25 cellular contexts compared by ENCODE assay signal in genomic region chr5:142311725-142312124, GRCh38. TPM values are rescaled to one million over a fixed set of nuclear protein-coding genes. Genes with fewer than 3 reads are reported as not detected.
"Had no signal": no experiment of that assay in that cellular context is flagged by ENCODE, and none has a peak within 500 bp of the region (broad histone marks: within the 10 kb centered on the region; RNA-seq: fewer than 3 reads in every experiment).

No MANE protein-coding gene starts in this region.

- H3K4me3 Mint-ChIP-seq: activated B cell treated with CpG ODN at 0.5 μM for 24 hours; activated CD4-positive, alpha-beta T cell treated with anti-CD3 and anti-CD28 coated beads, Interleukin-2, amount 10 ng/mL, durations not matched to agents 24 days and 14 days; activated CD8-positive, alpha-beta memory T cell treated with anti-CD3 and anti-CD28 coated beads, Interleukin-2, amount 10 ng/mL, durations not matched to agents 7 days and 5 days; activated naive CD4-positive, alpha-beta T cell treated with anti-CD3 and anti-CD28 coated beads, Interleukin-2, amount 50 U/mL, for 24 hours; activated T-cell treated with anti-CD3 and anti-CD28 coated beads, Interleukin-2, amount 50 U/mL, for 24 hours; activated T-helper 1 cell treated with anti-CD3 and anti-CD28 coated beads, Interleukin-12 subunit alpha, Interleukin-12 subunit beta, Interleukin-2, Interleukin-4 antibody, amounts not matched to agents 30 ng/mL and 10 ng/mL and 1 ng/mL, durations not matched to agents 14 hours and 24 hours and 36 hours; central memory CD8-positive, alpha-beta T cell; T-helper 17 cell had no signal

- H3K4me3 ChIP-seq: ascending aorta, body of pancreas, Peyer's patch had no signal

- H3K4me1 ChIP-seq: body of pancreas had no signal

- H3K36me3 Mint-ChIP-seq: activated CD8-positive, alpha-beta memory T cell treated with anti-CD3 and anti-CD28 coated beads, Interleukin-2, amount 10 ng/mL, durations not matched to agents 7 days and 5 days; activated naive CD4-positive, alpha-beta T cell treated with anti-CD3 and anti-CD28 coated beads, Interleukin-2, amount 50 U/mL, for 24 hours had no signal

- H3K4me1 Mint-ChIP-seq: central memory CD8-positive, alpha-beta T cell had no signal

- DNase-seq: activated B cell treated with CpG ODN at 0.5 μM for 24 hours; activated CD4-positive, alpha-beta T cell treated with anti-CD3 and anti-CD28 coated beads for 1 hour; activated CD4-positive, alpha-beta T cell treated with anti-CD3 and anti-CD28 coated beads, Interleukin-2, amount 10 ng/mL, durations not matched to agents 24 days and 14 days; activated CD4-positive, alpha-beta T cell treated with anti-CD3 and anti-CD28 coated beads, Interleukin-2, amount 50 U/mL, for 48 hours; activated CD8-positive, alpha-beta memory T cell treated with anti-CD3 and anti-CD28 coated beads, Interleukin-2, amount 10 ng/mL, durations not matched to agents 7 days and 5 days; activated effector memory CD4-positive, alpha-beta T cell treated with Interleukin-2 at 50 U/mL for 16 hours; activated naive CD4-positive, alpha-beta T cell; activated T-cell treated with anti-CD3 and anti-CD28 coated beads, Interleukin-2, amount 50 U/mL, for 24 hours; amniotic stem cell; body of pancreas; MM.1S; NCI-H1105 treated with DMSO at 0.1 percent for 48 hours; NCI-H1436 treated with DMSO at 0.1 percent for 48 hours; NCI-H187; NCI-H2081; NCI-H446; NCI-H524; Peyer's patch; SHP77 treated with DMSO at 0.1 percent for 48 hours; T-helper 17 cell; T-helper 9 cell had no signal

- H3K27ac ChIP-seq: ascending aorta, body of pancreas, Peyer's patch had no signal

- H3K9me3 Mint-ChIP-seq: activated B cell treated with CpG ODN at 0.5 μM for 24 hours; activated CD4-positive, alpha-beta T cell treated with anti-CD3 and anti-CD28 coated beads, Interleukin-2, amount 10 ng/mL, durations not matched to agents 24 days and 14 days; activated naive CD4-positive, alpha-beta T cell treated with anti-CD3 and anti-CD28 coated beads, Interleukin-2, amount 50 U/mL, for 24 hours; activated T-cell treated with anti-CD3 and anti-CD28 coated beads, Interleukin-2, amount 50 U/mL, for 24 hours; activated T-helper 1 cell treated with anti-CD3 and anti-CD28 coated beads, Interleukin-12 subunit alpha, Interleukin-12 subunit beta, Interleukin-2, Interleukin-4 antibody, amounts not matched to agents 30 ng/mL and 10 ng/mL and 1 ng/mL, durations not matched to agents 14 hours and 24 hours and 36 hours; central memory CD8-positive, alpha-beta T cell had no signal

- H3K27ac Mint-ChIP-seq: activated B cell treated with CpG ODN at 0.5 μM for 24 hours; activated CD4-positive, alpha-beta T cell treated with anti-CD3 and anti-CD28 coated beads, Interleukin-2, amount 10 ng/mL, durations not matched to agents 24 days and 14 days; activated CD8-positive, alpha-beta memory T cell treated with anti-CD3 and anti-CD28 coated beads, Interleukin-2, amount 10 ng/mL, durations not matched to agents 7 days and 5 days; activated naive CD4-positive, alpha-beta T cell treated with anti-CD3 and anti-CD28 coated beads, Interleukin-2, amount 50 U/mL, for 24 hours; activated T-cell treated with anti-CD3 and anti-CD28 coated beads, Interleukin-2, amount 50 U/mL, for 24 hours; activated T-helper 1 cell treated with anti-CD3 and anti-CD28 coated beads, Interleukin-12 subunit alpha, Interleukin-12 subunit beta, Interleukin-2, Interleukin-4 antibody, amounts not matched to agents 30 ng/mL and 10 ng/mL and 1 ng/mL, durations not matched to agents 14 hours and 24 hours and 36 hours; T-helper 17 cell had no signal

- H3K27me3 ChIP-seq: ascending aorta, body of pancreas, Peyer's patch had no signal

- H3K27me3 Mint-ChIP-seq: activated CD4-positive, alpha-beta T cell treated with anti-CD3 and anti-CD28 coated beads, Interleukin-2, amount 10 ng/mL, durations not matched to agents 24 days and 14 days; activated naive CD4-positive, alpha-beta T cell treated with anti-CD3 and anti-CD28 coated beads, Interleukin-2, amount 50 U/mL, for 24 hours; activated T-cell treated with anti-CD3 and anti-CD28 coated beads, Interleukin-2, amount 50 U/mL, for 24 hours had no signal

- H3K9me3 ChIP-seq: ascending aorta, body of pancreas, Peyer's patch had no signal

RNA-seq across cellular contexts. Expression of gene SPRY4, which starts 13.1 kb away (rescaled TPM):
- total RNA-seq: activated B cell treated with CpG ODN at 0.5 μM for 24 hours had no signal
